ENCODE assay signal across 8 cellular contexts in the genomic region with DNA sequence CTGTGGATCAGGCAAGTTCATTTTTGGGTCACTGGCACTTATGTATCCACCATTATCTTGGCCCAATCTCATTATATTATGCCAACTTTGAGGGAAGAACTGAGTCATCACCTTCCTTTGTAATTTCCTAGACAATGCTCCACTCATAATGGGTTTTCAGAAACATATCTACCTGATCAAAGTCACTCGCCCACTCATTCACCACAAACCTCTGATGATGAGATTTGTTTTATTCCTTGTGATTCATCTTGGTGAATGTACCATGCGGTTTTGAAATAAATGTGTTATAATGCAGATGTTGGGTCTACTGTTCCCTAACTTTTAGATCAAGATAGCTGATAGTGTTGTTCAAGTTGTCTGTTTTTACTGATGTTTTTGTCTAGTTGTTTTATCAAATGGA.
A peak's percentile ranks its signal among the peaks of the same experiment; 100 is the strongest.
DNase-seq lines count a peak whose midpoint lies in the region; ATAC-seq and TF ChIP-seq lines count a peak whose summit lies in the region.

No MANE protein-coding gene starts in this region.

- peaks cover 12% of the 10 kb centered on the region for H3K4me1 Mint-ChIP-seq in activated CD8-positive, alpha-beta T cell treated with anti-CD3 and anti-CD28 coated beads for 36 hours (ENCODE audit: low read depth)
- H3K4me1 Mint-ChIP-seq in activated CD8-positive, alpha-beta T cell treated with anti-CD3 and anti-CD28 coated beads, Interleukin-2, amount 10 ng/mL, durations not matched to agents 7 days and 5 days (ENCODE audit: low read depth), result peaks cover 4% of the 10 kb centered on the region
- H3K4me1 Mint-ChIP-seq in immature natural killer cell, result peaks cover 0 to 11% of the 10 kb centered on the region in 2 donors

- H4K20me1 ChIP-seq in fibroblast of lung (ENCODE audit: control insufficient read depth, extremely low read depth, insufficient read depth, low read length), result no peaks in the 10 kb centered on the region

- no peak overlapping the region for H3K9ac ChIP-seq in fibroblast of lung (ENCODE audit: insufficient read depth, low read length)

- H3K4me1 ChIP-seq in fibroblast of lung (ENCODE audit: control insufficient read depth, extremely low read depth, insufficient read depth, low read length), result peaks cover 3% of the 10 kb centered on the region

- H3K79me2 ChIP-seq in fibroblast of lung (ENCODE audit: control insufficient read depth, insufficient read depth, low read length), result no peaks in the 10 kb centered on the region

- H3K4me3 Mint-ChIP-seq in activated CD8-positive, alpha-beta T cell treated with anti-CD3 and anti-CD28 coated beads for 36 hours, result no peak overlapping the region
- no peak overlapping the region for H3K4me3 Mint-ChIP-seq in activated CD8-positive, alpha-beta T cell treated with anti-CD3 and anti-CD28 coated beads, Interleukin-2, amount 10 ng/mL, durations not matched to agents 7 days and 5 days
- H3K4me3 Mint-ChIP-seq in immature natural killer cell, result no peak overlapping the region

- H3K27ac ChIP-seq in fibroblast of lung (ENCODE audit: insufficient read depth, low read length), result no peak overlapping the region

- ATAC-seq in activated CD8-positive, alpha-beta T cell treated with anti-CD3 and anti-CD28 coated beads for 36 hours, result peak; percentile 87
- ATAC-seq in activated CD8-positive, alpha-beta T cell treated with anti-CD3 and anti-CD28 coated beads, Interleukin-2, amount 10 ng/mL, durations not matched to agents 7 days and 5 days, result no peak
- no peak for ATAC-seq in GM21390 (IDR thresholded peaks at IDR 0.05; ENCODE audit: unreplicated experiment)
- ATAC-seq in HG02571 (IDR thresholded peaks at IDR 0.05; ENCODE audit: unreplicated experiment), result no peak

- peaks cover 16% of the 10 kb centered on the region for H3K27me3 Mint-ChIP-seq in activated CD8-positive, alpha-beta T cell treated with anti-CD3 and anti-CD28 coated beads for 36 hours
- no peaks in the 10 kb centered on the region for H3K27me3 Mint-ChIP-seq in activated CD8-positive, alpha-beta T cell treated with anti-CD3 and anti-CD28 coated beads, Interleukin-2, amount 10 ng/mL, durations not matched to agents 7 days and 5 days (ENCODE audit: low read depth)
- H3K27me3 Mint-ChIP-seq in immature natural killer cell (ENCODE audit: low read depth in 3 of 3), result peaks cover 0 to 2% (median 0%) of the 10 kb centered on the region in 3 donors

- H3K4me2 ChIP-seq in fibroblast of lung (ENCODE audit: extremely low read depth, insufficient read depth, low read length), result no peak overlapping the region

- peaks cover 13% of the 10 kb centered on the region for H3K9me3 Mint-ChIP-seq in activated CD8-positive, alpha-beta T cell treated with anti-CD3 and anti-CD28 coated beads for 36 hours
- H3K9me3 Mint-ChIP-seq in activated CD8-positive, alpha-beta T cell treated with anti-CD3 and anti-CD28 coated beads, Interleukin-2, amount 10 ng/mL, durations not matched to agents 7 days and 5 days (ENCODE audit: insufficient read depth), result peaks cover 10% of the 10 kb centered on the region
- peaks cover 11 to 30% (median 12%) of the 10 kb centered on the region in 6 donors for H3K9me3 Mint-ChIP-seq in immature natural killer cell

- H3K9me3 ChIP-seq in fibroblast of lung (ENCODE audit: control insufficient read depth, insufficient read depth, low read depth, low read length), result no peaks in the 10 kb centered on the region

- H3K27me3 ChIP-seq in fibroblast of lung (ENCODE audit: control insufficient read depth, insufficient read depth, low read length), result no peaks in the 10 kb centered on the region

- no peaks in the 10 kb centered on the region for H3K36me3 Mint-ChIP-seq in activated CD8-positive, alpha-beta T cell treated with anti-CD3 and anti-CD28 coated beads for 36 hours (ENCODE audit: low read depth)
- H3K36me3 Mint-ChIP-seq in activated CD8-positive, alpha-beta T cell treated with anti-CD3 and anti-CD28 coated beads, Interleukin-2, amount 10 ng/mL, durations not matched to agents 7 days and 5 days (ENCODE audit: low read depth), result no peaks in the 10 kb centered on the region
- H3K36me3 Mint-ChIP-seq in immature natural killer cell, result no peaks in the 10 kb centered on the region

- POLR2A ChIA-PET in activated CD8-positive, alpha-beta T cell treated with anti-CD3 and anti-CD28 coated beads for 36 hours (lab: Charles Lee), result no interaction called here
- POLR2A ChIA-PET in activated CD8-positive, alpha-beta T cell treated with anti-CD3 and anti-CD28 coated beads, Interleukin-2, amount 10 ng/mL, durations not matched to agents 7 days and 5 days (lab: Charles Lee), result no interaction called here

- H3K27ac Mint-ChIP-seq in activated CD8-positive, alpha-beta T cell treated with anti-CD3 and anti-CD28 coated beads for 36 hours, result peak overlapping the region; percentile 39
- H3K27ac Mint-ChIP-seq in activated CD8-positive, alpha-beta T cell treated with anti-CD3 and anti-CD28 coated beads, Interleukin-2, amount 10 ng/mL, durations not matched to agents 7 days and 5 days, result no peak overlapping the region
- H3K27ac Mint-ChIP-seq in immature natural killer cell, result no peak overlapping the region

- H3K36me3 ChIP-seq in fibroblast of lung (ENCODE audit: control insufficient read depth, insufficient read depth, low read length), result no peaks in the 10 kb centered on the region

- no peak for TF ChIP-seq CTCF in activated CD8-positive, alpha-beta T cell treated with anti-CD3 and anti-CD28 coated beads for 36 hours (IDR thresholded peaks at IDR 0.05)
- no peak for TF ChIP-seq CTCF in fibroblast of lung (conservative IDR thresholded peaks at IDR 0.05 in 1 of 2, IDR thresholded peaks at IDR 0.05 in 1 of 2; ENCODE audit: low read depth in 1 of 2, low read length in 2 of 2)

- DNase-seq in activated CD8-positive, alpha-beta T cell treated with anti-CD3 and anti-CD28 coated beads for 36 hours, result peak; percentile 82
- no peak for DNase-seq in activated CD8-positive, alpha-beta T cell treated with anti-CD3 and anti-CD28 coated beads, Interleukin-2, amount 10 ng/mL, durations not matched to agents 7 days and 5 days
- peak; percentile 97 for DNase-seq in SW480 (ENCODE audit: low spot score)
- DNase-seq in fibroblast of lung (ENCODE audit: low read depth in 2 of 2), result peak; percentile 74 to 100
- DNase-seq in stimulated activated CD8-positive, alpha-beta memory T cell treated with anti-CD3 and anti-CD28 coated beads, Interleukin-4, amount 100 ng/mL, for 48 hours, result peak; percentile 47
- no peak for DNase-seq in immature natural killer cell

- CTCF ChIA-PET in activated CD8-positive, alpha-beta T cell treated with anti-CD3 and anti-CD28 coated beads for 36 hours (lab: Charles Lee), result no interaction called here
- CTCF ChIA-PET in activated CD8-positive, alpha-beta T cell treated with anti-CD3 and anti-CD28 coated beads, Interleukin-2, amount 10 ng/mL, durations not matched to agents 7 days and 5 days (lab: Charles Lee), result no interaction called here

- intact Hi-C loops in activated CD8-positive, alpha-beta T cell treated with anti-CD3 and anti-CD28 coated beads for 36 hours (cut with micrococcal nuclease), result no loop called here

- no peak overlapping the region for H2AFZ ChIP-seq in fibroblast of lung (ENCODE audit: low read length)

- H3K4me3 ChIP-seq in fibroblast of lung (replicated peaks in 1 of 4; ENCODE audit: control extremely low read depth in 1 of 4, insufficient read depth in 1 of 4, low read depth in 3 of 4, low read length in 4 of 4), result no peak overlapping the region

Comparison
In these comparisons a context has a peak if more than half of its experiments do, and no peak if none do; other contexts are left out.
1. DNase-seq: peak in activated CD8-positive, alpha-beta T cell treated with anti-CD3 and anti-CD28 coated beads for 36 hours (single experiment), SW480 (single experiment), fibroblast of lung (2 of 2) and stimulated activated CD8-positive, alpha-beta memory T cell treated with anti-CD3 and anti-CD28 coated beads, Interleukin-4, amount 100 ng/mL, for 48 hours (single experiment); none in activated CD8-positive, alpha-beta T cell treated with anti-CD3 and anti-CD28 coated beads, Interleukin-2, amount 10 ng/mL, durations not matched to agents 7 days and 5 days (single experiment) and immature natural killer cell (0 of 3).